In genomic region chr20:11375966-11376365, GRCh38 we compare ENCODE assay signal across 20 cellular contexts.
DNase-seq lines count a peak whose midpoint lies in the region; ATAC-seq and TF ChIP-seq lines count a peak whose summit lies in the region.
"Had no signal": no experiment of that assay in that cellular context is flagged by ENCODE, and none has a peak within 500 bp of the region (broad histone marks: within the 10 kb centered on the region; RNA-seq: fewer than 3 reads in every experiment).

No MANE protein-coding gene starts in this region.

- intact Hi-C loops in mammary epithelial cell (cut with micrococcal nuclease) = no loop called here
- intact Hi-C loops in aorta (cut with DNase I) = no loop called here

- H3K4me2 ChIP-seq in mammary epithelial cell (ENCODE audit: insufficient read depth, low read depth, low read length) = peak overlapping the region; percentile 1
- H3K4me2 ChIP-seq: KMS-11, SK-N-SH had no signal

- no TSS peak for BruUV-seq in mammary epithelial cell (replicated peaks; lab: Mats Ljungman, UMichigan)

- CTCF ChIA-PET in mammary epithelial cell (lab: Charles Lee; ENCODE audit: low non-redundant PET) = no interaction called here

- H3K27me3 ChIP-seq in mammary epithelial cell (ENCODE audit: insufficient read depth, low read length) (no peaks in the 10 kb centered on the region), aorta (ENCODE audit: control insufficient read depth in 1 of 2, insufficient read depth in 2 of 2, low read length in 1 of 2) (no peaks in the 10 kb centered on the region)

- peak overlapping the region; percentile 91 for H3K27ac ChIP-seq in mammary epithelial cell (ENCODE audit: insufficient read depth, low read depth, low read length)
- no peak overlapping the region for H3K27ac ChIP-seq in aorta (ENCODE audit: low read depth in 1 of 2, low read length in 2 of 2)
- H3K27ac ChIP-seq: C4-2B, KMS-11 had no signal

- H3K36me3 ChIP-seq in mammary epithelial cell (ENCODE audit: insufficient read depth, low read length) = no peaks in the 10 kb centered on the region
- H3K36me3 ChIP-seq in aorta (ENCODE audit: control insufficient read depth in 1 of 2, insufficient read depth in 2 of 2, low read length in 1 of 2) = no peaks in the 10 kb centered on the region

- no peak overlapping the region for H2AFZ ChIP-seq in mammary epithelial cell (ENCODE audit: low read depth, low read length)

- H3K4me1 Mint-ChIP-seq in type B pancreatic cell (ENCODE audit: unreplicated experiment) = peaks cover 20% of the 10 kb centered on the region

- H3K9ac ChIP-seq in mammary epithelial cell (ENCODE audit: insufficient read depth, low read length) = no peak overlapping the region
- H3K9ac ChIP-seq: KMS-11, SK-N-SH had no signal

- in situ Hi-C loops in mammary epithelial cell (cut with MboI; ENCODE audit: low sequenced_read_pairs in 2 of 2) = loop anchor here in 1 of 2 donors (25.0 kb wide), 1 partner anchor 161 kb away; no protein-coding TSS in a partner anchor

- H3K79me2 ChIP-seq in mammary epithelial cell (ENCODE audit: insufficient read depth, low read length) = no peaks in the 10 kb centered on the region

- DNase-seq in NOMO-1 treated with DMSO at 0.1 percent for 48 hours (lab: John Stamatoyannopoulos, UW; ENCODE audit: unreplicated experiment) = peak; percentile 16
- DNase-seq in NOMO-1 treated with dmso at 0.1 percent for 144 hours (lab: John Stamatoyannopoulos, UW; ENCODE audit: unreplicated experiment) = no peak
- peak; percentile 61 for DNase-seq in mammary epithelial cell
- DNase-seq in iris pigment epithelial cell (ENCODE audit: low read depth) = peak; percentile 71
- no peak for DNase-seq in type B pancreatic cell (ENCODE audit: extremely low spot score, unreplicated experiment)
- no peak for DNase-seq in OCI-M2 (lab: John Stamatoyannopoulos, UW; ENCODE audit: unreplicated experiment)
- DNase-seq in aorta = no peak
- DNase-seq: 8988T; GOT3; NCI-H1436; NCI-H2107; NCI-H226; NCI-H526; NK-92 treated with Interleukin-12 subunit alpha and Interleukin-12 subunit beta, amount 100 ng/mL, for 24 hours; Right ventricle myocardium superior; SK-N-SH had no signal

- H3K9me3 ChIP-seq in mammary epithelial cell (replicated peaks; ENCODE audit: insufficient read depth, low read length) = no peaks in the 10 kb centered on the region
- H3K9me3 ChIP-seq in aorta (ENCODE audit: control insufficient read depth, low read length) = no peaks in the 10 kb centered on the region
- H3K9me3 ChIP-seq: SK-N-SH had no signal

- TF ChIP-seq CTCF in mammary epithelial cell (conservative IDR thresholded peaks at IDR 0.05 in 1 of 2, IDR thresholded peaks at IDR 0.05 in 1 of 2; ENCODE audit: extremely low read depth in 1 of 2, insufficient read depth in 1 of 2, low read depth in 1 of 2, low read length in 2 of 2) (no peak), type B pancreatic cell (conservative IDR thresholded peaks at IDR 0.05) (no peak)

- H3K4me3 ChIP-seq in mammary epithelial cell (replicated peaks in 1 of 3; ENCODE audit: insufficient read depth in 1 of 3, low read depth in 2 of 3, low read length in 3 of 3) = no peak overlapping the region
- H3K4me3 ChIP-seq in aorta (ENCODE audit: low read length in 2 of 2) = no peak overlapping the region

- peak overlapping the region; percentile 43 for H3K27ac Mint-ChIP-seq in type B pancreatic cell

- H3K36me3 Mint-ChIP-seq in type B pancreatic cell = no peaks in the 10 kb centered on the region

- 30% methylated on average over 2 of the region's 2 CpGs for whole genome bisulfite sequencing in mammary epithelial cell (ENCODE audit: low coverage, missing lambda C conversion rate)
- 53 to 78% methylated on average over 2 of the region's 2 CpGs for WGBS in aorta, 2 donors

- H4K20me1 ChIP-seq in mammary epithelial cell (ENCODE audit: insufficient read depth, low read length) = no peaks in the 10 kb centered on the region

- no peak overlapping the region for H3K4me3 Mint-ChIP-seq in type B pancreatic cell

- peaks cover 8% of the 10 kb centered on the region for H3K27me3 Mint-ChIP-seq in type B pancreatic cell

- peaks cover 8% of the 10 kb centered on the region for H3K9me3 Mint-ChIP-seq in type B pancreatic cell

- peaks cover 40% of the 10 kb centered on the region for H3K4me1 ChIP-seq in mammary epithelial cell (ENCODE audit: insufficient read depth, low read length)
- H3K4me1 ChIP-seq in aorta (ENCODE audit: control insufficient read depth in 1 of 2, insufficient read depth in 2 of 2, low read length in 2 of 2) = no peaks in the 10 kb centered on the region

- dilution Hi-C loops in mammary epithelial cell (cut with HindIII; ENCODE audit: low sequenced_read_pairs) = no loop called here

- ATAC-seq in GM21423 (IDR thresholded peaks at IDR 0.05; ENCODE audit: unreplicated experiment) (no peak), aorta (ENCODE audit: low FRiP score) (no peak)
- ATAC-seq: Panc1 had no signal

Comparison
In these comparisons a context has a peak if more than half of its experiments do, and no peak if none do; other contexts are left out.
1. DNase-seq: peak in NOMO-1 treated with DMSO at 0.1 percent for 48 hours (single experiment), mammary epithelial cell (single experiment) and iris pigment epithelial cell (single experiment); none in NOMO-1 treated with dmso at 0.1 percent for 144 hours (single experiment), type B pancreatic cell (single experiment), OCI-M2 (single experiment) and aorta (0 of 2).